ENCODE assay signal across 1 cellular context in genomic region chr3:15557511-15557946, GRCh38.
TF ChIP-seq lines count a peak whose summit lies in the region.

No MANE protein-coding gene starts in this region.

TF ChIP-seq in K562, 482 proteins besides CTCF, POLR2A, EP300 and RAD21 (continued from another document and continues in another):
- TF ChIP-seq, protein P1, sequence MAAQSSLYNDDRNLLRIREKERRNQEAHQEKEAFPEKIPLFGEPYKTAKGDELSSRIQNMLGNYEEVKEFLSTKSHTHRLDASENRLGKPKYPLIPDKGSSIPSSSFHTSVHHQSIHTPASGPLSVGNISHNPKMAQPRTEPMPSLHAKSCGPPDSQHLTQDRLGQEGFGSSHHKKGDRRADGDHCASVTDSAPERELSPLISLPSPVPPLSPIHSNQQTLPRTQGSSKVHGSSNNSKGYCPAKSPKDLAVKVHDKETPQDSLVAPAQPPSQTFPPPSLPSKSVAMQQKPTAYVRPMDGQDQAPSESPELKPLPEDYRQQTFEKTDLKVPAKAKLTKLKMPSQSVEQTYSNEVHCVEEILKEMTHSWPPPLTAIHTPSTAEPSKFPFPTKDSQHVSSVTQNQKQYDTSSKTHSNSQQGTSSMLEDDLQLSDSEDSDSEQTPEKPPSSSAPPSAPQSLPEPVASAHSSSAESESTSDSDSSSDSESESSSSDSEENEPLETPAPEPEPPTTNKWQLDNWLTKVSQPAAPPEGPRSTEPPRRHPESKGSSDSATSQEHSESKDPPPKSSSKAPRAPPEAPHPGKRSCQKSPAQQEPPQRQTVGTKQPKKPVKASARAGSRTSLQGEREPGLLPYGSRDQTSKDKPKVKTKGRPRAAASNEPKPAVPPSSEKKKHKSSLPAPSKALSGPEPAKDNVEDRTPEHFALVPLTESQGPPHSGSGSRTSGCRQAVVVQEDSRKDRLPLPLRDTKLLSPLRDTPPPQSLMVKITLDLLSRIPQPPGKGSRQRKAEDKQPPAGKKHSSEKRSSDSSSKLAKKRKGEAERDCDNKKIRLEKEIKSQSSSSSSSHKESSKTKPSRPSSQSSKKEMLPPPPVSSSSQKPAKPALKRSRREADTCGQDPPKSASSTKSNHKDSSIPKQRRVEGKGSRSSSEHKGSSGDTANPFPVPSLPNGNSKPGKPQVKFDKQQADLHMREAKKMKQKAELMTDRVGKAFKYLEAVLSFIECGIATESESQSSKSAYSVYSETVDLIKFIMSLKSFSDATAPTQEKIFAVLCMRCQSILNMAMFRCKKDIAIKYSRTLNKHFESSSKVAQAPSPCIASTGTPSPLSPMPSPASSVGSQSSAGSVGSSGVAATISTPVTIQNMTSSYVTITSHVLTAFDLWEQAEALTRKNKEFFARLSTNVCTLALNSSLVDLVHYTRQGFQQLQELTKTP (IDR thresholded peaks at IDR 0.05; ENCODE audit: low read depth in 1 of 2, partially characterized antibody in 2 of 2): no peak
- TF ChIP-seq MAFK (IDR thresholded peaks at IDR 0.05; ENCODE audit: low read length): peak; percentile 57; the same call in 1 of the 2 replicates
- peak; percentile 66 for TF ChIP-seq DACH1 (IDR thresholded peaks at IDR 0.05; ENCODE audit: partially characterized antibody)
- no peak for TF ChIP-seq PHF20 (IDR thresholded peaks at IDR 0.05; ENCODE audit: partially characterized antibody)
- no peak for TF ChIP-seq ZNF134 (CRISPR knock-in tag; conservative IDR thresholded peaks at IDR 0.05)
- TF ChIP-seq KLF6 (CRISPR knock-in tag; IDR thresholded peaks at IDR 0.05; ENCODE audit: borderline replicate concordance): no peak
- TF ChIP-seq MCM2 (IDR thresholded peaks at IDR 0.05; ENCODE audit: low read depth): no peak
- no peak for TF ChIP-seq ADNP (tag; IDR thresholded peaks at IDR 0.05)
- no peak for TF ChIP-seq TBP (optimal IDR thresholded peaks at IDR 0.05; ENCODE audit: low read depth, low read length)
- TF ChIP-seq ATF2 (CRISPR knock-in tag; IDR thresholded peaks at IDR 0.05): no peak
- no peak for TF ChIP-seq ZFX (CRISPR knock-in tag; IDR thresholded peaks at IDR 0.05)
- peak; percentile 93 for TF ChIP-seq ZNF316 (IDR thresholded peaks at IDR 0.05)
- TF ChIP-seq, protein P2, sequence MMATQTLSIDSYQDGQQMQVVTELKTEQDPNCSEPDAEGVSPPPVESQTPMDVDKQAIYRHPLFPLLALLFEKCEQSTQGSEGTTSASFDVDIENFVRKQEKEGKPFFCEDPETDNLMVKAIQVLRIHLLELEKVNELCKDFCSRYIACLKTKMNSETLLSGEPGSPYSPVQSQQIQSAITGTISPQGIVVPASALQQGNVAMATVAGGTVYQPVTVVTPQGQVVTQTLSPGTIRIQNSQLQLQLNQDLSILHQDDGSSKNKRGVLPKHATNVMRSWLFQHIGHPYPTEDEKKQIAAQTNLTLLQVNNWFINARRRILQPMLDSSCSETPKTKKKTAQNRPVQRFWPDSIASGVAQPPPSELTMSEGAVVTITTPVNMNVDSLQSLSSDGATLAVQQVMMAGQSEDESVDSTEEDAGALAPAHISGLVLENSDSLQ (IDR thresholded peaks at IDR 0.05): 0 out of 2 replicates have a peak, but pooled peaks have one; percentile 11
- no peak for TF ChIP-seq ZBTB5 (IDR thresholded peaks at IDR 0.05)
- no peak for TF ChIP-seq NCOR1 (IDR thresholded peaks at IDR 0.05)
- TF ChIP-seq CTCFL (IDR thresholded peaks at IDR 0.05; ENCODE audit: borderline replicate concordance, insufficient read depth, low read depth, low read length, poor library complexity, severe bottlenecking): no peak
- no peak for TF ChIP-seq CREM (IDR thresholded peaks at IDR 0.05; ENCODE audit: low read depth)
- TF ChIP-seq, protein P3, sequence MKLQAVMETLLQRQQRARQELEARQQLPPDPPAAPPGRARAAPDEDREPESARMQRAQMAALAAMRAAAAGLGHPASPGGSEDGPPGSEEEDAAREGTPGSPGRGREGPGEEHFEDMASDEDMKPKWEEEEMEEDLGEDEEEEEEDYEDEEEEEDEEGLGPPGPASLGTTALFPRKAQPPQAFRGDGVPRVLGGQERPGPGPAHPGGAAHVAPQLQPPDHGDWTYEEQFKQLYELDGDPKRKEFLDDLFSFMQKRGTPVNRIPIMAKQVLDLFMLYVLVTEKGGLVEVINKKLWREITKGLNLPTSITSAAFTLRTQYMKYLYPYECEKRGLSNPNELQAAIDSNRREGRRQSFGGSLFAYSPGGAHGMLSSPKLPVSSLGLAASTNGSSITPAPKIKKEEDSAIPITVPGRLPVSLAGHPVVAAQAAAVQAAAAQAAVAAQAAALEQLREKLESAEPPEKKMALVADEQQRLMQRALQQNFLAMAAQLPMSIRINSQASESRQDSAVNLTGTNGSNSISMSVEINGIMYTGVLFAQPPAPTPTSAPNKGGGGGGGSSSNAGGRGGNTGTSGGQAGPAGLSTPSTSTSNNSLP (IDR thresholded peaks at IDR 0.05; ENCODE audit: borderline replicate concordance, low read depth, low read length): peak; percentile 92; the same call in 1 of the 2 replicates
- peak; percentile 73 for TF ChIP-seq MAFG (tag; conservative IDR thresholded peaks at IDR 0.05)
- TF ChIP-seq, protein P4, sequence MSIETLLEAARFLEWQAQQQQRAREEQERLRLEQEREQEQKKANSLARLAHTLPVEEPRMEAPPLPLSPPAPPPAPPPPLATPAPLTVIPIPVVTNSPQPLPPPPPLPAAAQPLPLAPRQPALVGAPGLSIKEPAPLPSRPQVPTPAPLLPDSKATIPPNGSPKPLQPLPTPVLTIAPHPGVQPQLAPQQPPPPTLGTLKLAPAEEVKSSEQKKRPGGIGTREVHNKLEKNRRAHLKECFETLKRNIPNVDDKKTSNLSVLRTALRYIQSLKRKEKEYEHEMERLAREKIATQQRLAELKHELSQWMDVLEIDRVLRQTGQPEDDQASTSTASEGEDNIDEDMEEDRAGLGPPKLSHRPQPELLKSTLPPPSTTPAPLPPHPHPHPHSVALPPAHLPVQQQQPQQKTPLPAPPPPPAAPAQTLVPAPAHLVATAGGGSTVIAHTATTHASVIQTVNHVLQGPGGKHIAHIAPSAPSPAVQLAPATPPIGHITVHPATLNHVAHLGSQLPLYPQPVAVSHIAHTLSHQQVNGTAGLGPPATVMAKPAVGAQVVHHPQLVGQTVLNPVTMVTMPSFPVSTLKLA (conservative IDR thresholded peaks at IDR 0.05): 0 out of 4 replicates have a peak, but pooled peaks of 1 of the 2 experiments have one; percentile 36
- TF ChIP-seq ZNF551 (CRISPR knock-in tag; IDR thresholded peaks at IDR 0.05): no peak
- TF ChIP-seq, protein P5, sequence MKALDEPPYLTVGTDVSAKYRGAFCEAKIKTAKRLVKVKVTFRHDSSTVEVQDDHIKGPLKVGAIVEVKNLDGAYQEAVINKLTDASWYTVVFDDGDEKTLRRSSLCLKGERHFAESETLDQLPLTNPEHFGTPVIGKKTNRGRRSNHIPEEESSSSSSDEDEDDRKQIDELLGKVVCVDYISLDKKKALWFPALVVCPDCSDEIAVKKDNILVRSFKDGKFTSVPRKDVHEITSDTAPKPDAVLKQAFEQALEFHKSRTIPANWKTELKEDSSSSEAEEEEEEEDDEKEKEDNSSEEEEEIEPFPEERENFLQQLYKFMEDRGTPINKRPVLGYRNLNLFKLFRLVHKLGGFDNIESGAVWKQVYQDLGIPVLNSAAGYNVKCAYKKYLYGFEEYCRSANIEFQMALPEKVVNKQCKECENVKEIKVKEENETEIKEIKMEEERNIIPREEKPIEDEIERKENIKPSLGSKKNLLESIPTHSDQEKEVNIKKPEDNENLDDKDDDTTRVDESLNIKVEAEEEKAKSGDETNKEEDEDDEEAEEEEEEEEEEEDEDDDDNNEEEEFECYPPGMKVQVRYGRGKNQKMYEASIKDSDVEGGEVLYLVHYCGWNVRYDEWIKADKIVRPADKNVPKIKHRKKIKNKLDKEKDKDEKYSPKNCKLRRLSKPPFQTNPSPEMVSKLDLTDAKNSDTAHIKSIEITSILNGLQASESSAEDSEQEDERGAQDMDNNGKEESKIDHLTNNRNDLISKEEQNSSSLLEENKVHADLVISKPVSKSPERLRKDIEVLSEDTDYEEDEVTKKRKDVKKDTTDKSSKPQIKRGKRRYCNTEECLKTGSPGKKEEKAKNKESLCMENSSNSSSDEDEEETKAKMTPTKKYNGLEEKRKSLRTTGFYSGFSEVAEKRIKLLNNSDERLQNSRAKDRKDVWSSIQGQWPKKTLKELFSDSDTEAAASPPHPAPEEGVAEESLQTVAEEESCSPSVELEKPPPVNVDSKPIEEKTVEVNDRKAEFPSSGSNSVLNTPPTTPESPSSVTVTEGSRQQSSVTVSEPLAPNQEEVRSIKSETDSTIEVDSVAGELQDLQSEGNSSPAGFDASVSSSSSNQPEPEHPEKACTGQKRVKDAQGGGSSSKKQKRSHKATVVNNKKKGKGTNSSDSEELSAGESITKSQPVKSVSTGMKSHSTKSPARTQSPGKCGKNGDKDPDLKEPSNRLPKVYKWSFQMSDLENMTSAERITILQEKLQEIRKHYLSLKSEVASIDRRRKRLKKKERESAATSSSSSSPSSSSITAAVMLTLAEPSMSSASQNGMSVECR (CRISPR knock-in tag; IDR thresholded peaks at IDR 0.05): no peak
- no peak for TF ChIP-seq JUNB (CRISPR knock-in tag; conservative IDR thresholded peaks at IDR 0.05)
- no peak for TF ChIP-seq PTRF (tag; IDR thresholded peaks at IDR 0.05)
- TF ChIP-seq, protein P6, sequence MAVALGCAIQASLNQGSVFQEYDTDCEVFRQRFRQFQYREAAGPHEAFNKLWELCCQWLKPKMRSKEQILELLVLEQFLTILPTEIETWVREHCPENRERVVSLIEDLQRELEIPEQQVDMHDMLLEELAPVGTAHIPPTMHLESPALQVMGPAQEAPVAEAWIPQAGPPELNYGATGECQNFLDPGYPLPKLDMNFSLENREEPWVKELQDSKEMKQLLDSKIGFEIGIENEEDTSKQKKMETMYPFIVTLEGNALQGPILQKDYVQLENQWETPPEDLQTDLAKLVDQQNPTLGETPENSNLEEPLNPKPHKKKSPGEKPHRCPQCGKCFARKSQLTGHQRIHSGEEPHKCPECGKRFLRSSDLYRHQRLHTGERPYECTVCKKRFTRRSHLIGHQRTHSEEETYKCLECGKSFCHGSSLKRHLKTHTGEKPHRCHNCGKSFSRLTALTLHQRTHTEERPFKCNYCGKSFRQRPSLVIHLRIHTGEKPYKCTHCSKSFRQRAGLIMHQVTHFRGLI (CRISPR knock-in tag; IDR thresholded peaks at IDR 0.05): no peak
- TF ChIP-seq, protein P7, sequence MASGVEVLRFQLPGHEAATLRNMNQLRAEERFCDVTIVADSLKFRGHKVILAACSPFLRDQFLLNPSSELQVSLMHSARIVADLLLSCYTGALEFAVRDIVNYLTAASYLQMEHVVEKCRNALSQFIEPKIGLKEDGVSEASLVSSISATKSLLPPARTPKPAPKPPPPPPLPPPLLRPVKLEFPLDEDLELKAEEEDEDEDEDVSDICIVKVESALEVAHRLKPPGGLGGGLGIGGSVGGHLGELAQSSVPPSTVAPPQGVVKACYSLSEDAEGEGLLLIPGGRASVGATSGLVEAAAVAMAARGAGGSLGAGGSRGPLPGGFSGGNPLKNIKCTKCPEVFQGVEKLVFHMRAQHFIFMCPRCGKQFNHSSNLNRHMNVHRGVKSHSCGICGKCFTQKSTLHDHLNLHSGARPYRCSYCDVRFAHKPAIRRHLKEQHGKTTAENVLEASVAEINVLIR (CRISPR knock-in tag; IDR thresholded peaks at IDR 0.05): no peak
- TF ChIP-seq RBM22 (IDR thresholded peaks at IDR 0.05; ENCODE audit: low read depth, low read length, poor library complexity, severe bottlenecking): no peak
- TF ChIP-seq ZNF695 (CRISPR knock-in tag; IDR thresholded peaks at IDR 0.05): no peak
- TF ChIP-seq XRCC5 (IDR thresholded peaks at IDR 0.05; ENCODE audit: low read depth, low read length): no peak
- no peak for TF ChIP-seq SRSF9 (IDR thresholded peaks at IDR 0.05; ENCODE audit: borderline replicate concordance, low read depth, low read length)
- TF ChIP-seq SMARCA5 (IDR thresholded peaks at IDR 0.05): no peak
- no peak for TF ChIP-seq MCM3 (IDR thresholded peaks at IDR 0.05)
- TF ChIP-seq NFIC (IDR thresholded peaks at IDR 0.05): no peak
- no peak for TF ChIP-seq CCAR2 (IDR thresholded peaks at IDR 0.05; ENCODE audit: low read depth, low read length)
- TF ChIP-seq RBM15 (IDR thresholded peaks at IDR 0.05; ENCODE audit: insufficient read depth, low read length): no peak
